ENCODE assay signal across 8 cellular contexts in the genomic region with DNA sequence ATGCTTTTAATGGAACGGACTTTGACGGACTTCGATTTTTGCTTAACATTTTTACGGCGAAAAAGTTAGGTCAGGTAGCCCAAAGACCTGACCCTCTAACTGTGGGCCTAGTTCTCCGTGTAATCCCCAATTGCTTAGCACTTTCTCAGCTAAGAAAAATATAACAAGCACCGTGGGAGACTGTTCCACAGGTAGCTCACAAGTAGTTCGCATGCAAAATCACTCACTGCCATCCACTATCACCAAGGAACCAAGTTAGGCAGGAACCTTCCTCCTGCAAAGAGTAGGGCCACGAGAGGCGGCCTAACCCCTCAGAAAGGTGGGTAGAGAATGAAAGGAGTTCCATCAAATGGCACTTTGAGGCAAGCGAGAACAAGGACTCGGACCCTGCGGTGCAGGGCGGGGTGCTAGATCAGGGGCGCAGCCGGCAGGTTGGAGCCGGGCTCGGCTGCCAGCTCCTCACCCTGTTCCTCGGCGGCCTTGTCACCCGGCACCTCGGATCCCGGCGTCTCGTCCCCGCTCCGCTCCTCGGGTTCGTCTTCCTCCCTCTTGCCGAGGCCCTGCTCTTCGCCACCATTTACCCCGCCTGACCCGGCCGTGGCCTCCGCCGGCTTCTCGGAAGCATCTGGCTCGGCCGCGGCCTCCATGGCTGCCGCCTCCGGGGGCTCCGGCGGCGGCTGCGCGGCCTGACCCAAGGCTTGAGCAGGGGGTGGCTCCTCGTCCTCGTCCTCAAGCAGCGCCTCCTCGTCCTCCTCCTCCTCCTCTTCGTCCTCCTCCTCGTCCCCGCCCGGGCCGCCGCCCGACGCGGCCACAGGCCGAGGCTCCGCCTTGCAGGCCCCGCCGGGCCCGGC. TPM values are rescaled to one million over a fixed set of nuclear protein-coding genes. Genes with fewer than 3 reads are reported as not detected.
A peak's percentile ranks its signal among the peaks of the same experiment; 100 is the strongest.
DNase-seq lines count a peak whose midpoint lies in the region; ATAC-seq, FAIRE-seq and TF ChIP-seq lines count a peak whose summit lies in the region.

No MANE protein-coding gene starts in this region.

- no peak for TF ChIP-seq RAD21 in HepG2 (CRISPR knock-in tag; IDR thresholded peaks at IDR 0.05)

- WGBS in HepG2 (ENCODE audit: low lambda C conversion rate), result 1% methylated on average over 23 of the region's 65 CpGs

- CTCF ChIA-PET in activated CD4-positive, alpha-beta T cell treated with anti-CD3 and anti-CD28 coated beads for 36 hours (lab: Charles Lee), result interaction anchor here (1.2 to 1.6 kb wide), 7 partner anchors 15 to 132 kb away, joined by 3 to 10 read pairs (median 4); partner anchors contain the start of genes POLR2G and ZBTB3
- CTCF ChIA-PET in HepG2 (lab: Yijun Ruan, JAX; ENCODE audit: low intra/inter-chr PET ratio, low total read pairs), result no interaction called here

- no peak for TF ChIP-seq POLR2A in breast epithelium (IDR thresholded peaks at IDR 0.05)
- TF ChIP-seq POLR2A in HepG2 (IDR thresholded peaks at IDR 0.05; ENCODE audit: insufficient read depth in 1 of 2, low read depth in 2 of 2, low read length in 2 of 2), result no peak

- peak overlapping the region; percentile 91 for H3K27ac Mint-ChIP-seq in activated CD4-positive, alpha-beta T cell treated with anti-CD3 and anti-CD28 coated beads for 36 hours

- POLR2A ChIA-PET in activated CD4-positive, alpha-beta T cell treated with anti-CD3 and anti-CD28 coated beads for 36 hours (lab: Charles Lee), result interaction anchor here (0.7 to 3.7 kb wide), 14 partner anchors 45 to 153 kb away, joined by 3 to 69 read pairs (median 10); partner anchors contain the start of genes C11orf98, CSKMT, EEF1G and LBHD1
- POLR2A ChIA-PET in HepG2 (lab: Yijun Ruan, JAX), result interaction anchor here (0.6 to 5.7 kb wide), 24 partner anchors 11 to 324 kb away, joined by 3 to 129 read pairs (median 10); partner anchors contain the start of genes B3GAT3, BSCL2, C11orf98 and CSKMT

- H3K9me3 ChIP-seq in breast epithelium (no peaks in the 10 kb centered on the region), HepG2 (ENCODE audit: low read length) (no peaks in the 10 kb centered on the region)

- no peaks in the 10 kb centered on the region for H3K9me3 Mint-ChIP-seq in activated CD4-positive, alpha-beta T cell treated with anti-CD3 and anti-CD28 coated beads for 36 hours (ENCODE audit: low read depth)

- peak overlapping the region; percentile 95 for H3K9ac ChIP-seq in HepG2 (ENCODE audit: insufficient read depth, low read depth, low read length)

- H3K27ac ChIP-seq in breast epithelium, result peak overlapping the region; percentile 93 to 97
- peak overlapping the region; percentile 99 for H3K27ac ChIP-seq in HepG2 (ENCODE audit: extremely low read length, insufficient read depth, low read length)
- H3K27ac ChIP-seq in substantia nigra (ENCODE audit: low read depth, low read length, poor library complexity, severe bottlenecking), result peak overlapping the region; percentile 99

- peaks cover 3 to 18% of the 10 kb centered on the region in 2 donors for H3K4me1 ChIP-seq in breast epithelium
- peaks cover 54% of the 10 kb centered on the region for H3K4me1 ChIP-seq in HepG2 (ENCODE audit: insufficient read depth, low read length)

- intact Hi-C loops in activated CD4-positive, alpha-beta T cell treated with anti-CD3 and anti-CD28 coated beads for 36 hours (cut with DNase I, micrococcal nuclease), result loop anchor here (1.0 to 5.0 kb wide), 22 partner anchors 17 to 1591 kb away; partner anchors contain the start of genes TMEM179B (in 2 of the 2), UQCC3 (in 2 of the 2), C11orf98 (in 1 of the 2) and CSKMT (in 1 of the 2)
- intact Hi-C loops in breast epithelium (cut with DNase I; ENCODE audit: low total_unique reads), result no loop called here
- intact Hi-C loops in HepG2 (cut with micrococcal nuclease; ENCODE audit: unreplicated experiment), result loop anchor here (5.0 kb wide), 1 partner anchor 116 kb away; no protein-coding TSS in a partner anchor

- FAIRE-seq in HepG2 (lab: Jason Lieb, UNC), result no peak

- TF ChIP-seq EP300 in HepG2 (IDR thresholded peaks at IDR 0.05; ENCODE audit: low read depth in 2 of 2, low read length in 2 of 2) (no peak), HepG2 (CRISPR knock-in tag; IDR thresholded peaks at IDR 0.05; ENCODE audit: borderline replicate concordance) (no peak)

- peaks cover 5% of the 10 kb centered on the region for H3K36me3 ChIP-seq in breast epithelium
- peaks cover 2 to 34% of the 10 kb centered on the region in 2 experiments for H3K36me3 ChIP-seq in HepG2 (replicated peaks in 1 of 2; ENCODE audit: control insufficient read depth in 1 of 2, insufficient read depth in 2 of 2, low read length in 2 of 2)

- peak overlapping the region; percentile 78 for H3K4me3 ChIP-seq in Jurkat, Clone E6-1 (ENCODE audit: low read length)
- peak overlapping the region; percentile 86 to 98 (median 92) for H3K4me3 ChIP-seq in breast epithelium
- H3K4me3 ChIP-seq in HepG2 (replicated peaks in 1 of 3; ENCODE audit: insufficient read depth in 1 of 3, low read depth in 2 of 3, low read length in 3 of 3), result peak overlapping the region; percentile 85 to 94 (median 91)

- no peaks in the 10 kb centered on the region for H3K27me3 Mint-ChIP-seq in activated CD4-positive, alpha-beta T cell treated with anti-CD3 and anti-CD28 coated beads for 36 hours

- no peak for TF ChIP-seq CTCF in breast epithelium (IDR thresholded peaks at IDR 0.05)
- no peak for TF ChIP-seq CTCF in HepG2 (CRISPR knock-in tag; IDR thresholded peaks at IDR 0.05)

- H2AFZ ChIP-seq in HepG2 (ENCODE audit: low read length), result no peak overlapping the region

- in situ Hi-C loops in HepG2 (cut with HindIII; ENCODE audit: extremely low pct_ligation_motif_present, low pct_unique_long_range_greater_than_20kb), result no loop called here

- H3K79me2 ChIP-seq in HepG2 (ENCODE audit: insufficient read depth, low read length), result peaks cover 73% of the 10 kb centered on the region

- H3K4me2 ChIP-seq in HepG2 (ENCODE audit: low read depth, low read length), result peak overlapping the region; percentile 85

- BruUV-seq in HepG2 (replicated peaks; lab: Mats Ljungman, UMichigan), result no TSS peak

- H3K4me1 Mint-ChIP-seq in activated CD4-positive, alpha-beta T cell treated with anti-CD3 and anti-CD28 coated beads for 36 hours, result peaks cover 42% of the 10 kb centered on the region

- DNase-seq in activated CD4-positive, alpha-beta T cell treated with anti-CD3 and anti-CD28 coated beads for 36 hours, result peak; percentile 47
- no peak for DNase-seq in activated CD4-positive, alpha-beta T cell treated with anti-CD3 and anti-CD28 coated beads, Interleukin-2, amount 50 U/mL, for 4 hours
- no peak for DNase-seq in Jurkat, Clone E6-1 (ENCODE audit: low read depth, low spot score)
- DNase-seq in breast epithelium (ENCODE audit: low spot score in 2 of 2), result no peak
- no peak for DNase-seq in HepG2 (ENCODE audit: low spot score)
- peak in 7 of 49 donors; percentile 34 to 53 (median 50) for DNase-seq in substantia nigra (lab: John Stamatoyannopoulos, UW)
- no peak for DNase-seq in NCI-H446 (lab: John Stamatoyannopoulos, UW)
- DNase-seq in cortex of kidney (lab: John Stamatoyannopoulos, UW), result no peak

- H4K20me1 ChIP-seq in HepG2 (ENCODE audit: insufficient read depth, low read length), result peaks cover 30% of the 10 kb centered on the region

- H3K27me3 ChIP-seq in breast epithelium (no peaks in the 10 kb centered on the region), HepG2 (ENCODE audit: control insufficient read depth in 1 of 2, insufficient read depth in 2 of 2, low read length in 2 of 2) (peaks cover 0 to 3% of the 10 kb centered on the region in 2 experiments; a peak in 1 of 5 replicates)

- H3K36me3 Mint-ChIP-seq in activated CD4-positive, alpha-beta T cell treated with anti-CD3 and anti-CD28 coated beads for 36 hours (ENCODE audit: low read depth), result peaks cover 64% of the 10 kb centered on the region

- no peak for ATAC-seq in activated CD4-positive, alpha-beta T cell treated with anti-CD3 and anti-CD28 coated beads for 36 hours
- ATAC-seq in HepG2, result no peak

- peak overlapping the region; percentile 87 for H3K4me3 Mint-ChIP-seq in activated CD4-positive, alpha-beta T cell treated with anti-CD3 and anti-CD28 coated beads for 36 hours

RNA-seq across cellular contexts. Expression of gene HNRNPUL2, which starts 0.9 kb away (rescaled TPM):
- 10 to 100 TPM; 48.7 to 59.6 TPM for total RNA-seq in activated CD4-positive, alpha-beta T cell treated with anti-CD3 and anti-CD28 coated beads for 36 hours
- 43.2 TPM for polyA plus RNA-seq in Jurkat, Clone E6-1 (2012; ENCODE audit: insufficient read depth, insufficient read length)
- total RNA-seq in breast epithelium (10 to 100 TPM; 22.3 to 24.5 (median 23.6) TPM), HepG2 (2016; rRNA removed; fragmentation: Illumina TruSeq; extraction: Trizol) (8.4 and 9.6 TPM in 2 replicates)
- 1.1 and 1.6 TPM in 2 replicates for total RNA-seq in HepG2 (2016; cell fraction: cytosol; rRNA removed; fragmentation: Illumina TruSeq; extraction: Trizol; ENCODE audit: low read depth)
- total RNA-seq in HepG2 (2016; cell fraction: insoluble cytoplasmic fraction; rRNA removed; fragmentation: Illumina TruSeq; extraction: Trizol), result 7.9 and 8.9 TPM in 2 replicates
- 3.2 and 4.1 TPM in 2 replicates for total RNA-seq in HepG2 (2016; cell fraction: membrane; rRNA removed; fragmentation: Illumina TruSeq; extraction: Trizol)
- 13.5 and 13.7 TPM in 2 replicates for total RNA-seq in HepG2 (2016; cell fraction: nucleus; rRNA removed; fragmentation: Illumina TruSeq; extraction: Trizol)
- polyA plus RNA-seq in HepG2 (2011; rRNA removed), result 9.6 TPM in 2 replicates
- 4.2 and 5.2 TPM in 2 replicates for polyA plus RNA-seq in HepG2 (2011; cell fraction: cytosol; rRNA removed)
- 16.3 and 19.6 TPM in 2 replicates for polyA plus RNA-seq in HepG2 (2011; cell fraction: nucleus; rRNA removed)
- polyA plus RNA-seq in HepG2 (2012), result 18.1 and 29.9 TPM in 2 replicates
- polyA plus RNA-seq in HepG2 (2016; cell fraction: cytosol; fragmentation: Illumina TruSeq; extraction: Trizol; ENCODE audit: low read depth), result 1.7 and 2.2 TPM in 2 replicates
- 32.0 and 38.8 TPM in 2 replicates for polyA plus RNA-seq in HepG2 (2016; cell fraction: insoluble cytoplasmic fraction; fragmentation: Illumina TruSeq; extraction: Trizol; ENCODE audit: low read depth)
- polyA plus RNA-seq in HepG2 (2016; cell fraction: membrane; fragmentation: Illumina TruSeq; extraction: Trizol; ENCODE audit: low read depth), result 5.2 and 6.2 TPM in 2 replicates
- 36.3 and 36.5 TPM in 2 replicates for polyA plus RNA-seq in HepG2 (2016; cell fraction: nucleus; fragmentation: Illumina TruSeq; extraction: Trizol; ENCODE audit: insufficient read depth, low read depth)
- 7.7 and 18.1 TPM in 2 replicates for polyA minus RNA-seq in HepG2 (2011; rRNA and poly(A)+ RNA removed; ENCODE audit: low replicate concordance)
- polyA minus RNA-seq in HepG2 (2011; cell fraction: cytosol; rRNA and poly(A)+ RNA removed), result 6.1 and 6.7 TPM in 2 replicates
- polyA minus RNA-seq in HepG2 (2011; cell fraction: nucleus; rRNA and poly(A)+ RNA removed), result 24.2 and 25.9 TPM in 2 replicates

RNA-seq across cellular contexts. Expression of gene TTC9C, which starts 1.9 kb away (rescaled TPM):
- 10 to 100 TPM; 40.8 to 54.1 TPM for total RNA-seq in activated CD4-positive, alpha-beta T cell treated with anti-CD3 and anti-CD28 coated beads for 36 hours
- 56.3 TPM for polyA plus RNA-seq in Jurkat, Clone E6-1 (2012; ENCODE audit: insufficient read depth, insufficient read length)
- total RNA-seq in breast epithelium (10 to 100 TPM; 19.2 to 26.2 (median 25.8) TPM), HepG2 (2016; rRNA removed; fragmentation: Illumina TruSeq; extraction: Trizol) (36.4 and 42.5 TPM in 2 replicates)
- 24.6 and 27.3 TPM in 2 replicates for total RNA-seq in HepG2 (2016; cell fraction: cytosol; rRNA removed; fragmentation: Illumina TruSeq; extraction: Trizol; ENCODE audit: low read depth)
- total RNA-seq in HepG2 (2016; cell fraction: insoluble cytoplasmic fraction; rRNA removed; fragmentation: Illumina TruSeq; extraction: Trizol), result 34.2 and 43.0 TPM in 2 replicates
- 29.0 and 29.6 TPM in 2 replicates for total RNA-seq in HepG2 (2016; cell fraction: membrane; rRNA removed; fragmentation: Illumina TruSeq; extraction: Trizol)
- 18.6 and 23.5 TPM in 2 replicates for total RNA-seq in HepG2 (2016; cell fraction: nucleus; rRNA removed; fragmentation: Illumina TruSeq; extraction: Trizol)
- polyA plus RNA-seq in HepG2 (2011; rRNA removed), result 28.0 and 29.1 TPM in 2 replicates
- polyA plus RNA-seq in HepG2 (2011; cell fraction: cytosol; rRNA removed), result 22.8 and 26.1 TPM in 2 replicates
- 14.1 and 20.3 TPM in 2 replicates for polyA plus RNA-seq in HepG2 (2011; cell fraction: nucleus; rRNA removed)
- polyA plus RNA-seq in HepG2 (2012), result 23.9 and 33.1 TPM in 2 replicates
- polyA plus RNA-seq in HepG2 (2016; cell fraction: cytosol; fragmentation: Illumina TruSeq; extraction: Trizol; ENCODE audit: low read depth), result 13.1 and 13.2 TPM in 2 replicates
- 48.5 and 50.3 TPM in 2 replicates for polyA plus RNA-seq in HepG2 (2016; cell fraction: insoluble cytoplasmic fraction; fragmentation: Illumina TruSeq; extraction: Trizol; ENCODE audit: low read depth)
- polyA plus RNA-seq in HepG2 (2016; cell fraction: membrane; fragmentation: Illumina TruSeq; extraction: Trizol; ENCODE audit: low read depth), result 18.0 and 18.5 TPM in 2 replicates
- 41.9 and 45.0 TPM in 2 replicates for polyA plus RNA-seq in HepG2 (2016; cell fraction: nucleus; fragmentation: Illumina TruSeq; extraction: Trizol; ENCODE audit: insufficient read depth, low read depth)
- 17.4 and 47.6 TPM in 2 replicates for polyA minus RNA-seq in HepG2 (2011; rRNA and poly(A)+ RNA removed; ENCODE audit: low replicate concordance)
- 13.7 and 15.7 TPM in 2 replicates for polyA minus RNA-seq in HepG2 (2011; cell fraction: cytosol; rRNA and poly(A)+ RNA removed)
- 12.1 and 14.8 TPM in 2 replicates for polyA minus RNA-seq in HepG2 (2011; cell fraction: nucleus; rRNA and poly(A)+ RNA removed)

RNA-seq across cellular contexts. Expression of gene GNG3, which starts 18.9 kb away (rescaled TPM):
- total RNA-seq in activated CD4-positive, alpha-beta T cell treated with anti-CD3 and anti-CD28 coated beads for 36 hours, result not detected
- not detected for polyA plus RNA-seq in Jurkat, Clone E6-1 (2012; ENCODE audit: insufficient read depth, insufficient read length)
- total RNA-seq in breast epithelium, result not detected
- not detected in 2 replicates for total RNA-seq in HepG2 (2016; rRNA removed; fragmentation: Illumina TruSeq; extraction: Trizol)
- not detected in 2 replicates for total RNA-seq in HepG2 (2016; cell fraction: cytosol; rRNA removed; fragmentation: Illumina TruSeq; extraction: Trizol; ENCODE audit: low read depth)
- total RNA-seq in HepG2 (2016; cell fraction: insoluble cytoplasmic fraction; rRNA removed; fragmentation: Illumina TruSeq; extraction: Trizol), result not detected in 2 replicates
- total RNA-seq in HepG2 (2016; cell fraction: membrane; rRNA removed; fragmentation: Illumina TruSeq; extraction: Trizol), result not detected in 2 replicates
- total RNA-seq in HepG2 (2016; cell fraction: nucleus; rRNA removed; fragmentation: Illumina TruSeq; extraction: Trizol), result not detected in 2 replicates
- polyA plus RNA-seq in HepG2 (2011; rRNA removed), result not detected in 2 replicates
- not detected in 2 replicates for polyA plus RNA-seq in HepG2 (2011; cell fraction: cytosol; rRNA removed)
- polyA plus RNA-seq in HepG2 (2011; cell fraction: nucleus; rRNA removed), result not detected in 2 replicates
- polyA plus RNA-seq in HepG2 (2012), result 1.0 and 1.8 TPM in 2 replicates
- not detected in 2 replicates for polyA plus RNA-seq in HepG2 (2016; cell fraction: cytosol; fragmentation: Illumina TruSeq; extraction: Trizol; ENCODE audit: low read depth)
- not detected in 2 replicates for polyA plus RNA-seq in HepG2 (2016; cell fraction: insoluble cytoplasmic fraction; fragmentation: Illumina TruSeq; extraction: Trizol; ENCODE audit: low read depth)
- not detected in 2 replicates for polyA plus RNA-seq in HepG2 (2016; cell fraction: membrane; fragmentation: Illumina TruSeq; extraction: Trizol; ENCODE audit: low read depth)
- polyA plus RNA-seq in HepG2 (2016; cell fraction: nucleus; fragmentation: Illumina TruSeq; extraction: Trizol; ENCODE audit: insufficient read depth, low read depth), result not detected in 2 replicates
- polyA minus RNA-seq in HepG2 (2011; rRNA and poly(A)+ RNA removed; ENCODE audit: low replicate concordance), result 0.23 TPM in 1 of 2 replicates, not detected in the other
- polyA minus RNA-seq in HepG2 (2011; cell fraction: cytosol; rRNA and poly(A)+ RNA removed), result not detected in 2 replicates
- not detected in 2 replicates for polyA minus RNA-seq in HepG2 (2011; cell fraction: nucleus; rRNA and poly(A)+ RNA removed)

RNA-seq across cellular contexts. Expression of gene BSCL2, which starts 19.2 kb away (rescaled TPM):
- 10 to 100 TPM; 16.7 to 28.0 TPM for total RNA-seq in activated CD4-positive, alpha-beta T cell treated with anti-CD3 and anti-CD28 coated beads for 36 hours
- 62.5 TPM for polyA plus RNA-seq in Jurkat, Clone E6-1 (2012; ENCODE audit: insufficient read depth, insufficient read length)
- total RNA-seq in breast epithelium, result 10 to 100 TPM; 40.2 to 58.4 (median 54.1) TPM
- 10.2 and 21.1 TPM in 2 replicates for total RNA-seq in HepG2 (2016; rRNA removed; fragmentation: Illumina TruSeq; extraction: Trizol)
- 22.3 and 24.6 TPM in 2 replicates for total RNA-seq in HepG2 (2016; cell fraction: cytosol; rRNA removed; fragmentation: Illumina TruSeq; extraction: Trizol; ENCODE audit: low read depth)
- total RNA-seq in HepG2 (2016; cell fraction: insoluble cytoplasmic fraction; rRNA removed; fragmentation: Illumina TruSeq; extraction: Trizol), result 11.3 and 25.7 TPM in 2 replicates
- 23.1 and 36.2 TPM in 2 replicates for total RNA-seq in HepG2 (2016; cell fraction: membrane; rRNA removed; fragmentation: Illumina TruSeq; extraction: Trizol)
- 24.8 and 30.8 TPM in 2 replicates for total RNA-seq in HepG2 (2016; cell fraction: nucleus; rRNA removed; fragmentation: Illumina TruSeq; extraction: Trizol)
- 19.5 and 22.6 TPM in 2 replicates for polyA plus RNA-seq in HepG2 (2011; rRNA removed)
- 6.9 and 14.1 TPM in 2 replicates for polyA plus RNA-seq in HepG2 (2011; cell fraction: cytosol; rRNA removed)
- 100 and 124 TPM in 2 replicates for polyA plus RNA-seq in HepG2 (2011; cell fraction: nucleus; rRNA removed)
- polyA plus RNA-seq in HepG2 (2012), result 6.1 and 12.6 TPM in 2 replicates
- 18.4 and 24.3 TPM in 2 replicates for polyA plus RNA-seq in HepG2 (2016; cell fraction: cytosol; fragmentation: Illumina TruSeq; extraction: Trizol; ENCODE audit: low read depth)
- 6.2 and 10.5 TPM in 2 replicates for polyA plus RNA-seq in HepG2 (2016; cell fraction: insoluble cytoplasmic fraction; fragmentation: Illumina TruSeq; extraction: Trizol; ENCODE audit: low read depth)
- polyA plus RNA-seq in HepG2 (2016; cell fraction: membrane; fragmentation: Illumina TruSeq; extraction: Trizol; ENCODE audit: low read depth), result 18.9 and 31.1 TPM in 2 replicates
- polyA plus RNA-seq in HepG2 (2016; cell fraction: nucleus; fragmentation: Illumina TruSeq; extraction: Trizol; ENCODE audit: insufficient read depth, low read depth), result 52.6 and 66.2 TPM in 2 replicates
- 26.7 and 143 TPM in 2 replicates for polyA minus RNA-seq in HepG2 (2011; rRNA and poly(A)+ RNA removed; ENCODE audit: low replicate concordance)
- polyA minus RNA-seq in HepG2 (2011; cell fraction: cytosol; rRNA and poly(A)+ RNA removed), result 4.2 and 4.5 TPM in 2 replicates
- 29.2 and 31.8 TPM in 2 replicates for polyA minus RNA-seq in HepG2 (2011; cell fraction: nucleus; rRNA and poly(A)+ RNA removed)

RNA-seq across cellular contexts. Expression of gene ZBTB3, which starts 27.6 kb away (rescaled TPM):
- total RNA-seq in activated CD4-positive, alpha-beta T cell treated with anti-CD3 and anti-CD28 coated beads for 36 hours, result 10 to 100 TPM in 1 of 2 experiments, 1 to 10 TPM in 1; 6.0 to 10.2 TPM
- polyA plus RNA-seq in Jurkat, Clone E6-1 (2012; ENCODE audit: insufficient read depth, insufficient read length), result 3.2 TPM
- total RNA-seq in breast epithelium (1 to 10 TPM; 5.9 to 9.7 (median 9.0) TPM), HepG2 (2016; rRNA removed; fragmentation: Illumina TruSeq; extraction: Trizol) (4.0 and 5.2 TPM in 2 replicates)
- 0.53 and 0.61 TPM in 2 replicates for total RNA-seq in HepG2 (2016; cell fraction: cytosol; rRNA removed; fragmentation: Illumina TruSeq; extraction: Trizol; ENCODE audit: low read depth)
- total RNA-seq in HepG2 (2016; cell fraction: insoluble cytoplasmic fraction; rRNA removed; fragmentation: Illumina TruSeq; extraction: Trizol), result 5.1 and 5.3 TPM in 2 replicates
- 4.0 and 5.4 TPM in 2 replicates for total RNA-seq in HepG2 (2016; cell fraction: membrane; rRNA removed; fragmentation: Illumina TruSeq; extraction: Trizol)
- 4.0 and 4.1 TPM in 2 replicates for total RNA-seq in HepG2 (2016; cell fraction: nucleus; rRNA removed; fragmentation: Illumina TruSeq; extraction: Trizol)
- 3.1 and 3.4 TPM in 2 replicates for polyA plus RNA-seq in HepG2 (2011; rRNA removed)
- polyA plus RNA-seq in HepG2 (2011; cell fraction: cytosol; rRNA removed), result 3.1 and 3.5 TPM in 2 replicates
- 3.7 and 4.0 TPM in 2 replicates for polyA plus RNA-seq in HepG2 (2011; cell fraction: nucleus; rRNA removed)
- 1.4 TPM in 2 replicates for polyA plus RNA-seq in HepG2 (2012)
- 0.14 and 0.41 TPM in 2 replicates for polyA plus RNA-seq in HepG2 (2016; cell fraction: cytosol; fragmentation: Illumina TruSeq; extraction: Trizol; ENCODE audit: low read depth)
- 0.83 and 2.0 TPM in 2 replicates for polyA plus RNA-seq in HepG2 (2016; cell fraction: insoluble cytoplasmic fraction; fragmentation: Illumina TruSeq; extraction: Trizol; ENCODE audit: low read depth)
- 0.59 and 1.1 TPM in 2 replicates for polyA plus RNA-seq in HepG2 (2016; cell fraction: membrane; fragmentation: Illumina TruSeq; extraction: Trizol; ENCODE audit: low read depth)
- polyA plus RNA-seq in HepG2 (2016; cell fraction: nucleus; fragmentation: Illumina TruSeq; extraction: Trizol; ENCODE audit: insufficient read depth, low read depth), result 3.3 and 4.3 TPM in 2 replicates
- polyA minus RNA-seq in HepG2 (2011; rRNA and poly(A)+ RNA removed; ENCODE audit: low replicate concordance), result 10.4 and 20.3 TPM in 2 replicates
- polyA minus RNA-seq in HepG2 (2011; cell fraction: cytosol; rRNA and poly(A)+ RNA removed), result 2.6 and 3.6 TPM in 2 replicates
- polyA minus RNA-seq in HepG2 (2011; cell fraction: nucleus; rRNA and poly(A)+ RNA removed), result 5.5 and 5.6 TPM in 2 replicates
